Comparison of ENCODE assay signal across 10 cellular contexts in genomic region chr5:141515141-141515540, GRCh38. TPM values are rescaled to one million over a fixed set of nuclear protein-coding genes. Genes with fewer than 3 reads are reported as not detected.
DNase-seq lines count a peak whose midpoint lies in the region; ATAC-seq and TF ChIP-seq lines count a peak whose summit lies in the region.
"Had no signal": no experiment of that assay in that cellular context is flagged by ENCODE, and none has a peak within 500 bp of the region (broad histone marks: within the 10 kb centered on the region; RNA-seq: fewer than 3 reads in every experiment).

No MANE protein-coding gene starts in this region.

- H3K4me3 ChIP-seq in SK-N-MC (no peak overlapping the region), prostate gland (no peak overlapping the region)

- TF ChIP-seq CTCF in foreskin keratinocyte (conservative IDR thresholded peaks at IDR 0.05) (no peak), prostate gland (IDR thresholded peaks at IDR 0.05) (no peak)

- intact Hi-C loops in prostate gland (cut with DNase I) = no loop called here

- H3K36me3 ChIP-seq in SK-N-MC (ENCODE audit: insufficient read depth, low read length) (peaks cover 44% of the 10 kb centered on the region), prostate gland (no peaks in the 10 kb centered on the region)

- H3K9me3 ChIP-seq in SK-N-MC (ENCODE audit: low read depth, low read length) (no peaks in the 10 kb centered on the region), prostate gland (no peaks in the 10 kb centered on the region)

- ATAC-seq in foreskin keratinocyte = no peak

- H3K4me1 ChIP-seq in foreskin keratinocyte (peaks cover 33% of the 10 kb centered on the region), prostate gland (replicated peaks) (peaks cover 4% of the 10 kb centered on the region)

- H3K27me3 ChIP-seq in foreskin keratinocyte (no peaks in the 10 kb centered on the region), prostate gland (replicated peaks; ENCODE audit: insufficient read depth) (no peaks in the 10 kb centered on the region)

- DNase-seq in DMS 273 treated with DMSO at 0.1 percent for 48 hours (lab: John Stamatoyannopoulos, UW) = peak; percentile 45
- no peak for DNase-seq in SK-N-MC (ENCODE audit: low read depth, low spot score)
- no peak for DNase-seq in foreskin keratinocyte
- DNase-seq in prostate gland (ENCODE audit: low spot score) = no peak
- DNase-seq in AML-193 (lab: John Stamatoyannopoulos, UW) = no peak
- DNase-seq in HK-2 (ENCODE audit: unreplicated experiment) = no peak
- no peak for DNase-seq in activated CD4-positive, CD25-positive, alpha-beta regulatory T cell treated with anti-CD3 and anti-CD28 coated beads, Interleukin-2, amount 50 U/mL, for 72 hours
- DNase-seq in DMS114 treated with DMSO at 0.1 percent for 48 hours (lab: John Stamatoyannopoulos, UW; ENCODE audit: unreplicated experiment) = no peak
- DNase-seq: NCI-H1092 treated with DMSO at 0.1 percent for 48 hours had no signal

- H3K27ac ChIP-seq in SK-N-MC (peak overlapping the region; percentile 97), foreskin keratinocyte (peak overlapping the region; percentile 93), prostate gland (peak overlapping the region; percentile 84 to 87)

- no peak for TF ChIP-seq POLR2A in prostate gland (IDR thresholded peaks at IDR 0.05)

- H3K9ac ChIP-seq in SK-N-MC (ENCODE audit: insufficient read length) = peak overlapping the region; percentile 2

- 78% methylated on average over 3 of the region's 3 CpGs for WGBS in prostate gland

RNA-seq across cellular contexts. Expression of gene PCDHGC5, which starts 26.3 kb away (rescaled TPM):
- total RNA-seq in foreskin keratinocyte (0.42 and 1.5 TPM in 2 replicates), prostate gland (1 to 10 TPM in 1 of 2 donors, under 1 TPM in 1; 0.96 to 2.7 TPM)
- polyA plus RNA-seq in foreskin keratinocyte = 0.18 and 0.24 TPM in 2 replicates
- total RNA-seq: activated CD8-positive, alpha-beta memory T cell treated with anti-CD3 and anti-CD28 coated beads for 36 hours had no signal

RNA-seq across cellular contexts. Expression of gene PCDHGC4, which starts 30.3 kb away (rescaled TPM):
- 0.28 and 0.54 TPM in 2 replicates for total RNA-seq in foreskin keratinocyte
- 0.02 and 0.04 TPM in 2 replicates for polyA plus RNA-seq in foreskin keratinocyte
- total RNA-seq in prostate gland = 1 to 10 TPM; 3.8 to 4.1 TPM
- total RNA-seq: activated CD8-positive, alpha-beta memory T cell treated with anti-CD3 and anti-CD28 coated beads for 36 hours had no signal

RNA-seq across cellular contexts. Expression of gene PCDHGC3, which starts 39.4 kb away (rescaled TPM):
- total RNA-seq in foreskin keratinocyte (25.0 and 36.1 TPM in 2 replicates), prostate gland (10 to 100 TPM; 27.6 to 55.3 TPM)
- 22.7 and 34.5 TPM in 2 replicates for polyA plus RNA-seq in foreskin keratinocyte
